1 cellular context compared by ENCODE assay signal in genomic region chr1:206596319-206596666, GRCh38.
TF ChIP-seq lines count a peak whose summit lies in the region.

No MANE protein-coding gene starts in this region.

TF ChIP-seq in GM12878, 131 proteins besides CTCF, POLR2A, EP300 and RAD21:
- TF ChIP-seq SPI1 (IDR thresholded peaks at IDR 0.05; ENCODE audit: borderline replicate concordance, insufficient read depth, low read depth, low read length): no peak
- TF ChIP-seq ZBTB40 (IDR thresholded peaks at IDR 0.05; ENCODE audit: borderline replicate concordance): peak; percentile 77
